In the genomic region with DNA sequence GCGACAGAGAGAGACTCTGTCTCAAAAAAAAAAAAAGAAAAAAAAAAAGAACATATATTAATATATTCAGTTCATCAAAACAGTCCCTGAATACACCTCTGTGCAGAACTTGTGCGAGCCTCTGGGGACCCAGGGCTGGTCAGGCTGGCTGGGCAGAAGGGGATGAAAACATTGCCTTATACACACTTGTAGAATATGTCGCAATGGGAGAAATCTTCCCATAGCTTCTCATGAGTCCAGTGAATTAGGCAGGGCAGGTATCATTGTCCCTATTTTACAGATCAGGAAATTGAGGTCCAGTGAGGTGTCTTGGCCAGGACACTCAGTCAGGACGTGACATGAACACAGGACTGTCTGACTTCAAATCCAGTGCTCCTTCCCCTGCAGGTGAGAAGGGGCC, we compare ENCODE assay signal across 9 cellular contexts.
"Had no signal": no experiment of that assay in that cellular context is flagged by ENCODE, and none has a peak within 500 bp of the region (broad histone marks: within the 10 kb centered on the region; RNA-seq: fewer than 3 reads in every experiment).

No MANE protein-coding gene starts in this region.

- H3K4me3 Mint-ChIP-seq: H9 had no signal

- FAIRE-seq: H54, HTR-8/SVneo had no signal

- H3K27ac ChIP-seq: GM23248, KMS-11 had no signal

- H3K9ac ChIP-seq: GM23248, KMS-11 had no signal

- H3K4me2 ChIP-seq: KMS-11 had no signal

- H3K4me3 ChIP-seq: GM23248 had no signal

- H2AFZ ChIP-seq: GM23248 had no signal

- DNase-seq: GM23248, GOT3, H9, HCEC 1CT, Karpas-422, KBM-7 had no signal

- H3K9me3 Mint-ChIP-seq: H9 had no signal
